In the genomic region with DNA sequence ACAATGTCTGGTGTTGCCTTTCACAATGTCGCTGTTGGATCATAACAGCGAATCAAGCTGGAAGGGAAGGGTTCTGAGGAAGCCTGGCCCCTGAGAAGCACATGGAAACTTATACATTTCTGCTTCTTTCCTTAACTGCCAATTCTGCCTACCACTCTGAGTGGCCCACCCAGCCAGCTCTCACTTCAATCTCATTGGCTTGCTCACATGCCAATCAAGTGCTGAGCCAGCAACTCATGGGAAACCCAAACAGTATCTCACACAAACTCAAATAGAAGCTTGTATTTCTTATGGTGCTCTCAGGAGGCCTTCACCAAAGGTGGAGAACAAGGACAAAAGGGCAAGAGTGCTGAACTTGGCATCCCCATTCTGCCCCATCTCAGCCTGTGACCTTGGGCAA, we compare ENCODE assay signal across 18 cellular contexts.
"Had no signal": no experiment of that assay in that cellular context is flagged by ENCODE, and none has a peak within 500 bp of the region (broad histone marks: within the 10 kb centered on the region; RNA-seq: fewer than 3 reads in every experiment).

No MANE protein-coding gene starts in this region.

- H3K4me3 ChIP-seq: breast epithelium, hepatocyte, lower lobe of right lung, smooth muscle cell, stomach, upper lobe of left lung had no signal

- ATAC-seq: activated CD4-positive, CD25-positive, alpha-beta regulatory T cell treated with anti-CD3 and anti-CD28 coated beads, Interleukin-2, amount 50 U/mL, for 24 hours; effector memory CD8-positive, alpha-beta T cell; lower lobe of right lung; sciatic nerve had no signal

- H3K36me3 Mint-ChIP-seq: activated naive CD4-positive, alpha-beta T cell treated with anti-CD3 and anti-CD28 coated beads, Interleukin-2, amount 50 U/mL, for 24 hours had no signal

- H3K36me3 ChIP-seq: breast epithelium, lower lobe of right lung, stomach, upper lobe of left lung had no signal

- H3K9me3 ChIP-seq: lower lobe of right lung had no signal

- DNase-seq: activated CD4-positive, alpha-beta T cell treated with anti-CD3 and anti-CD28 coated beads, Interleukin-2, amount 10 ng/mL, durations not matched to agents 7 days and 5 days; activated CD8-positive, alpha-beta memory T cell treated with anti-CD3 and anti-CD28 coated beads for 24 hours; activated gamma-delta T cell; effector memory CD8-positive, alpha-beta T cell; foreskin fibroblast; lower lobe of right lung; nephron progenitor cell; nucleus accumbens; stimulated activated CD4-positive, alpha-beta T cell treated with anti-CD3 and anti-CD28 coated beads, Interleukin-4, amount 100 ng/mL, for 1 hour; stomach; T-helper 1 cell; upper lobe of left lung had no signal

- H3K4me2 ChIP-seq: hepatocyte, smooth muscle cell had no signal

- H3K9me3 Mint-ChIP-seq: activated CD4-positive, alpha-beta T cell treated with anti-CD3 and anti-CD28 coated beads, Interleukin-2, amount 10 ng/mL, durations not matched to agents 7 days and 5 days had no signal

- H3K4me1 ChIP-seq: breast epithelium, lower lobe of right lung, stomach, upper lobe of left lung had no signal

- H3K79me2 ChIP-seq: hepatocyte had no signal

- H3K27me3 ChIP-seq: upper lobe of left lung had no signal

- H2AFZ ChIP-seq: hepatocyte had no signal

- H3K4me3 Mint-ChIP-seq: activated CD4-positive, alpha-beta T cell treated with anti-CD3 and anti-CD28 coated beads, Interleukin-2, amount 10 ng/mL, durations not matched to agents 7 days and 5 days; activated naive CD4-positive, alpha-beta T cell treated with anti-CD3 and anti-CD28 coated beads, Interleukin-2, amount 50 U/mL, for 24 hours; effector memory CD8-positive, alpha-beta T cell; nephron progenitor cell had no signal

- H3K27ac Mint-ChIP-seq: activated CD4-positive, alpha-beta T cell treated with anti-CD3 and anti-CD28 coated beads, Interleukin-2, amount 10 ng/mL, durations not matched to agents 7 days and 5 days; activated naive CD4-positive, alpha-beta T cell treated with anti-CD3 and anti-CD28 coated beads, Interleukin-2, amount 50 U/mL, for 24 hours; effector memory CD8-positive, alpha-beta T cell; nephron progenitor cell had no signal

- H3K27ac ChIP-seq: breast epithelium, hepatocyte, lower lobe of right lung, stomach, upper lobe of left lung had no signal

- H3K4me1 Mint-ChIP-seq: activated CD4-positive, alpha-beta T cell treated with anti-CD3 and anti-CD28 coated beads, Interleukin-2, amount 10 ng/mL, durations not matched to agents 7 days and 5 days; activated naive CD4-positive, alpha-beta T cell treated with anti-CD3 and anti-CD28 coated beads, Interleukin-2, amount 50 U/mL, for 24 hours had no signal
